10 cellular contexts compared by ENCODE assay signal in the genomic region with DNA sequence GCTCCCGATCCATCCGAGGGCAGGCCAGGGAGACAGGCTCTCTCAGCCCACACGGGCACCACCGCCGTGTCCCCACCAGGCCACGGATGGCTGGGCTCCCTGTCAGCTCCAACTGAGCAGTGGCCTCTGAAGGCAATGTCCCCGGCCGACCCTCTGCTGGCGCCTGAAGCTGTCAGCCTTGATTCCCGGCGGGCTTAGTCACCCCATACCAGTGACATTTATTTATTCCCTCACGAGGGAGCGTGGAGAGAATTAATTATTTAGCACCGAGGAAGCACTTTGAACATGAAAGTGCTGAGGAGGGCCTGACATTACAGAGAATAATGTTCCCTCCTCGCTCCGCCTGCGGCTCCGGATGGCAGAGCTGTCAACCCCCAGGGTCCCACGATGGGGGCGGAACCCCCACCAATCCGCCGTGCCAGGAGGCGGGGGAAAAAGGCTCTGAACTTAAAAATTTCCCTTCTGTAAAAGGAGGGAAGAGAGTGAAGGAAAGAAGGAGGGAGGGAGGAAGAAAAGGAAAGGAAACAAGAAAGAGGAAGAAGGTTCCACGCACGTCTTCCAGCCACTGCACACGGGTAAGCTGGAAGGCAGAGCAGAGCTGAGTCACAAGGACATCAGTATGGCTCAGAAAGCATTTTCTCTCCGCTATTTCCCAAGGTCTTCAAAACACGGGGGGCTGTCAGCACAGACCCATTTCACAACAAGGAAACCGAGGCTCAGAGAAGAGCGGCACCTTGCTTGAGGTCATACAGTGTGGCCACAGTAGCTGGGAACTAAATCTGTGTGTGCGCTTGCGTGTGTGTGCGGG.
DNase-seq lines count a peak whose midpoint lies in the region; ATAC-seq and TF ChIP-seq lines count a peak whose summit lies in the region.
"Had no signal": no experiment of that assay in that cellular context is flagged by ENCODE, and none has a peak within 500 bp of the region (broad histone marks: within the 10 kb centered on the region; RNA-seq: fewer than 3 reads in every experiment).

No MANE protein-coding gene starts in this region.

- H3K27ac Mint-ChIP-seq in neural progenitor cell: peak overlapping the region; percentile 95
- H3K27ac Mint-ChIP-seq in natural killer cell treated with Interleukin-12 subunit alpha and Interleukin-12 subunit beta and Interleukin-15 and Interleukin-18, amount 100 ng/mL, for 72 hours: no peak overlapping the region

- peaks cover 25% of the 10 kb centered on the region for H3K4me1 ChIP-seq in ACC112 (ENCODE audit: control insufficient read depth, insufficient read depth, low read length, unreplicated experiment)
- H3K4me1 ChIP-seq in neural progenitor cell: no peaks in the 10 kb centered on the region

- H4K20me1 ChIP-seq in neural progenitor cell (ENCODE audit: low read depth): no peaks in the 10 kb centered on the region

- H3K27ac ChIP-seq in ACC112 (ENCODE audit: low read depth, low read length): 0 out of 2 replicates have a peak overlapping the region, but pooled peaks have one; percentile 2
- H3K27ac ChIP-seq in neural progenitor cell: no peak overlapping the region
- H3K27ac ChIP-seq: C4-2B had no signal

- DNase-seq in NOMO-1 treated with dmso at 0.1 percent for 144 hours (lab: John Stamatoyannopoulos, UW; ENCODE audit: unreplicated experiment) (peak; percentile 54), fibroblast of mammary gland (ENCODE audit: low read depth) (peak; percentile 58), neural progenitor cell (ENCODE audit: low spot score) (no peak)
- DNase-seq in natural killer cell treated with Interleukin-12 subunit alpha and Interleukin-12 subunit beta and Interleukin-15 and Interleukin-18, amount 100 ng/mL, for 72 hours (ENCODE audit: low spot score): no peak
- no peak for DNase-seq in activated CD8-positive, alpha-beta memory T cell treated with anti-CD3 and anti-CD28 coated beads, Interleukin-2, amount 50 U/mL, for 4 hours
- DNase-seq: NCI-H510A treated with DMSO at 0.1 percent for 48 hours had no signal

- H3K4me2 ChIP-seq in neural progenitor cell: no peak overlapping the region

- TF ChIP-seq CTCF in fibroblast of mammary gland (conservative IDR thresholded peaks at IDR 0.05; ENCODE audit: control insufficient read depth, insufficient read depth, low read depth, low read length): no peak
- TF ChIP-seq CTCF in neural progenitor cell (IDR thresholded peaks at IDR 0.05): no peak

- no peak for ATAC-seq in GM19397 (IDR thresholded peaks at IDR 0.05; ENCODE audit: unreplicated experiment)
- no peak for ATAC-seq in natural killer cell treated with Interleukin-12 subunit alpha and Interleukin-12 subunit beta and Interleukin-15 and Interleukin-18, amount 100 ng/mL, for 72 hours
- no peak for ATAC-seq in HG03108 (IDR thresholded peaks at IDR 0.05; ENCODE audit: unreplicated experiment)

- peaks cover 36% of the 10 kb centered on the region for H3K27me3 Mint-ChIP-seq in neural progenitor cell (ENCODE audit: insufficient read depth, low read depth)
- H3K27me3 Mint-ChIP-seq in natural killer cell treated with Interleukin-12 subunit alpha and Interleukin-12 subunit beta and Interleukin-15 and Interleukin-18, amount 100 ng/mL, for 72 hours: peaks cover 0 to 5% of the 10 kb centered on the region in 2 donors

- H3K4me3 ChIP-seq in ACC112 (ENCODE audit: low read depth, low read length) (peak overlapping the region; percentile 27), fibroblast of mammary gland (ENCODE audit: control insufficient read depth, low read depth, low read length) (no peak overlapping the region), neural progenitor cell (no peak overlapping the region)

- H3K4me1 Mint-ChIP-seq in neural progenitor cell: peaks cover 44% of the 10 kb centered on the region
- peaks cover 0 to 2% of the 10 kb centered on the region in 2 donors for H3K4me1 Mint-ChIP-seq in natural killer cell treated with Interleukin-12 subunit alpha and Interleukin-12 subunit beta and Interleukin-15 and Interleukin-18, amount 100 ng/mL, for 72 hours (ENCODE audit: low read depth in 2 of 2)

- H3K9me3 Mint-ChIP-seq in neural progenitor cell: peaks cover 9% of the 10 kb centered on the region
- no peaks in the 10 kb centered on the region for H3K9me3 Mint-ChIP-seq in natural killer cell treated with Interleukin-12 subunit alpha and Interleukin-12 subunit beta and Interleukin-15 and Interleukin-18, amount 100 ng/mL, for 72 hours

- H3K27me3 ChIP-seq in ACC112 (ENCODE audit: insufficient read depth, low read length) (no peaks in the 10 kb centered on the region), neural progenitor cell (no peaks in the 10 kb centered on the region)

- no peaks in the 10 kb centered on the region for H3K36me3 ChIP-seq in ACC112 (ENCODE audit: insufficient read depth, low read length)
- H3K36me3 ChIP-seq in neural progenitor cell: no peaks in the 10 kb centered on the region

- H3K79me2 ChIP-seq in ACC112 (ENCODE audit: control insufficient read depth, insufficient read depth, low read length, unreplicated experiment) (no peaks in the 10 kb centered on the region), neural progenitor cell (ENCODE audit: low read depth) (no peaks in the 10 kb centered on the region)

- no peak overlapping the region for H3K9ac ChIP-seq in neural progenitor cell

- H2AFZ ChIP-seq in ACC112 (ENCODE audit: low read length, unreplicated experiment) (peak overlapping the region; percentile 38), neural progenitor cell (replicated peaks) (no peak overlapping the region)

- H3K36me3 Mint-ChIP-seq in neural progenitor cell: no peaks in the 10 kb centered on the region
- no peaks in the 10 kb centered on the region for H3K36me3 Mint-ChIP-seq in natural killer cell treated with Interleukin-12 subunit alpha and Interleukin-12 subunit beta and Interleukin-15 and Interleukin-18, amount 100 ng/mL, for 72 hours

- peak overlapping the region; percentile 76 for H3K4me3 Mint-ChIP-seq in neural progenitor cell
- H3K4me3 Mint-ChIP-seq in natural killer cell treated with Interleukin-12 subunit alpha and Interleukin-12 subunit beta and Interleukin-15 and Interleukin-18, amount 100 ng/mL, for 72 hours: no peak overlapping the region

- no peaks in the 10 kb centered on the region for H3K9me3 ChIP-seq in neural progenitor cell (ENCODE audit: low read depth)

- peaks cover 16% of the 10 kb centered on the region for H3F3A ChIP-seq in neural progenitor cell (ENCODE audit: low read depth)

Comparison
In these comparisons a context has a peak if more than half of its experiments do, and no peak if none do; other contexts are left out.
1. DNase-seq: peak in NOMO-1 treated with dmso at 0.1 percent for 144 hours (single experiment) and fibroblast of mammary gland (single experiment); none in neural progenitor cell (single experiment), natural killer cell treated with Interleukin-12 subunit alpha and Interleukin-12 subunit beta and Interleukin-15 and Interleukin-18, amount 100 ng/mL, for 72 hours (single experiment) and activated CD8-positive, alpha-beta memory T cell treated with anti-CD3 and anti-CD28 coated beads, Interleukin-2, amount 50 U/mL, for 4 hours (single experiment).